Comparison of ENCODE assay signal across 1 cellular context in the genomic region with DNA sequence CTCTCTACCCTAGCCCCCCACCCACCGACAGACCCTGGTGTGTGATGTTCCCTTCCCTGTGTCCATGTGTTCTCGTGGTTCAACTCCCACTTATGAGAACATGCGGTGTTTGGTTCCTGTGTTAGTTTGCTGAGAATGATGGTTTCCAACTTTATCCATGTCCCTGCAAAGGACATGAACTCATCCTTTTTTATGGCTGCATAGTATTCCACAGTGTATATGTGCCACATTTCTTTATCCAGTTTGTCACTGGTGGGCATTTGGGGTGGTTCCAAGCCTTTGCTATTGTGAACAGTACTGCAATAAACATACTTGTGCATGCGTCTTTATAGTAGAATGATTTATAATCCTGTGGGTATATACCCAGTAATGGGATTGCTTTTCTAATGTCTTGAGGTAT.
TF ChIP-seq lines count a peak whose summit lies in the region.

No MANE protein-coding gene starts in this region.

TF ChIP-seq in HEK293, 187 proteins besides CTCF, POLR2A, EP300 and RAD21:
- TF ChIP-seq, protein P1, sequence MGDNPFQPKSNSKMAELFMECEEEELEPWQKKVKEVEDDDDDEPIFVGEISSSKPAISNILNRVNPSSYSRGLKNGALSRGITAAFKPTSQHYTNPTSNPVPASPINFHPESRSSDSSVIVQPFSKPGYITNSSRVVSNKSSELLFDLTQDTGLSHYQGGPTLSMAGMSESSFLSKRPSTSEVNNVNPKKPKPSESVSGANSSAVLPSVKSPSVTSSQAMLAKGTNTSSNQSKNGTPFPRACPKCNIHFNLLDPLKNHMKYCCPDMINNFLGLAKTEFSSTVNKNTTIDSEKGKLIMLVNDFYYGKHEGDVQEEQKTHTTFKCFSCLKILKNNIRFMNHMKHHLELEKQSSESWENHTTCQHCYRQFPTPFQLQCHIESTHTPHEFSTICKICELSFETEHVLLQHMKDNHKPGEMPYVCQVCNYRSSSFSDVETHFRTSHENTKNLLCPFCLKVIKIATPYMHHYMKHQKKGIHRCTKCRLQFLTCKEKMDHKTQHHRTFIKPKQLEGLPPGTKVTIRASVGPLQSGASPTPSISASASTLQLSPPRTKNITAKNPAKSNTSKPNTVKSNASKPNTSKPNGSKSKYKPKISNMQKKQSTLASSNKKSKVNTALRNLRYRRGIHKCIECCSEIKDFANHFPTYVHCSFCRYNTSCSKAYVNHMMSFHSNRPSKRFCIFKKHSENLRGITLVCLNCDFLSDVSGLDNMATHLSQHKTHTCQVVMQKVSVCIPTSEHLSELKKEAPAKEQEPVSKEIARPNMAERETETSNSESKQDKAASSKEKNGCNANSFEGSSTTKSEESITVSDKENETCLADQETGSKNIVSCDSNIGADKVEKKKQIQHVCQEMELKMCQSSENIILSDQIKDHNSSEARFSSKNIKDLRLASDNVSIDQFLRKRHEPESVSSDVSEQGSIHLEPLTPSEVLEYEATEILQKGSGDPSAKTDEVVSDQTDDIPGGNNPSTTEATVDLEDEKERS (tag by site-specific recombination; IDR thresholded peaks at IDR 0.05), result peak; percentile 71; the same call in 1 of the 2 replicates
- peak; percentile 94 for TF ChIP-seq ZNF146 (tag by site-specific recombination; IDR thresholded peaks at IDR 0.05)
- TF ChIP-seq, protein P2, sequence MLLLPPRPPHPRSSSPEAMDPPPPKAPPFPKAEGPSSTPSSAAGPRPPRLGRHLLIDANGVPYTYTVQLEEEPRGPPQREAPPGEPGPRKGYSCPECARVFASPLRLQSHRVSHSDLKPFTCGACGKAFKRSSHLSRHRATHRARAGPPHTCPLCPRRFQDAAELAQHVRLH (tag by site-specific recombination; IDR thresholded peaks at IDR 0.05), result peak; percentile 71; the same call in 1 of the 2 replicates
